In genomic region chr17:72972263-72972951, GRCh38 we compare ENCODE assay signal across 1 cellular context.
TF ChIP-seq lines count a peak whose summit lies in the region.

No MANE protein-coding gene starts in this region.

TF ChIP-seq in HepG2, 621 proteins besides CTCF, POLR2A, EP300 and RAD21 (continued from another document and continues in another):
- TF ChIP-seq ZNF746 (CRISPR knock-in tag; IDR thresholded peaks at IDR 0.05): peak; percentile 74; the same call in 1 of the 2 replicates
- TF ChIP-seq FOXA3 (CRISPR knock-in tag; IDR thresholded peaks at IDR 0.05): peak; percentile 80
- TF ChIP-seq SATB2 (CRISPR knock-in tag; IDR thresholded peaks at IDR 0.05): peak; percentile 67; the same call in 1 of the 2 replicates
- TF ChIP-seq ARID3A (IDR thresholded peaks at IDR 0.05; ENCODE audit: low read depth, low read length): peak; percentile 78
- TF ChIP-seq BHLHE40 (IDR thresholded peaks at IDR 0.05; ENCODE audit: low read length): no peak
- TF ChIP-seq RFX1 (IDR thresholded peaks at IDR 0.05): no peak
- TF ChIP-seq PHF5A (CRISPR knock-in tag; IDR thresholded peaks at IDR 0.05; ENCODE audit: low read depth, unreplicated experiment): no peak
- peak; percentile 93 for TF ChIP-seq RCOR2 (CRISPR knock-in tag; IDR thresholded peaks at IDR 0.05)
- TF ChIP-seq ZNF761 (CRISPR knock-in tag; conservative IDR thresholded peaks at IDR 0.05): no peak
- 0 out of 2 replicates have a peak, but pooled peaks have one; percentile 20 for TF ChIP-seq PHF21A (CRISPR knock-in tag; IDR thresholded peaks at IDR 0.05)
- no peak for TF ChIP-seq MTF2 (CRISPR knock-in tag; IDR thresholded peaks at IDR 0.05; ENCODE audit: borderline replicate concordance)
- no peak for TF ChIP-seq AGO1 (IDR thresholded peaks at IDR 0.05; ENCODE audit: low read depth, low read length, poor library complexity, severe bottlenecking)
- TF ChIP-seq SOX6 (IDR thresholded peaks at IDR 0.05): no peak
- TF ChIP-seq SOX6 (CRISPR knock-in tag; IDR thresholded peaks at IDR 0.05): peak; percentile 93
- TF ChIP-seq RXRB (CRISPR knock-in tag; IDR thresholded peaks at IDR 0.05; ENCODE audit: borderline replicate concordance): peak; percentile 55
- TF ChIP-seq ZNF710 (CRISPR knock-in tag; IDR thresholded peaks at IDR 0.05; ENCODE audit: borderline replicate concordance): 0 out of 2 replicates have a peak, but pooled peaks have one; percentile 19
- no peak for TF ChIP-seq ZHX2 (IDR thresholded peaks at IDR 0.05; ENCODE audit: low read depth)
- TF ChIP-seq ZHX2 (CRISPR knock-in tag; IDR thresholded peaks at IDR 0.05; ENCODE audit: borderline replicate concordance): no peak
- no peak for TF ChIP-seq MNT (IDR thresholded peaks at IDR 0.05)
- TF ChIP-seq STAT5B (CRISPR knock-in tag; IDR thresholded peaks at IDR 0.05): no peak
- no peak for TF ChIP-seq RNF2 (conservative IDR thresholded peaks at IDR 0.05; ENCODE audit: low read depth)
- no peak for TF ChIP-seq RFXAP (CRISPR knock-in tag; IDR thresholded peaks at IDR 0.05; ENCODE audit: borderline replicate concordance)
- 0 out of 2 replicates have a peak, but pooled peaks have one; percentile 29 for TF ChIP-seq MED1 (CRISPR knock-in tag; IDR thresholded peaks at IDR 0.05)
- TF ChIP-seq CHD2 (IDR thresholded peaks at IDR 0.05; ENCODE audit: low read depth, low read length): no peak
- no peak for TF ChIP-seq MIER2 (CRISPR knock-in tag; IDR thresholded peaks at IDR 0.05)
- TF ChIP-seq DMAP1 (CRISPR knock-in tag; IDR thresholded peaks at IDR 0.05): no peak
- peak; percentile 90 for TF ChIP-seq HDAC1 (CRISPR knock-in tag; IDR thresholded peaks at IDR 0.05)
- TF ChIP-seq ZNF432 (CRISPR knock-in tag; IDR thresholded peaks at IDR 0.05; ENCODE audit: borderline replicate concordance): no peak
- no peak for TF ChIP-seq TSC22D2 (CRISPR knock-in tag; IDR thresholded peaks at IDR 0.05; ENCODE audit: borderline replicate concordance)
- TF ChIP-seq ZNF782 (CRISPR knock-in tag; IDR thresholded peaks at IDR 0.05; ENCODE audit: borderline replicate concordance): no peak
- 0 out of 2 replicates have a peak, but pooled peaks have one; percentile 43 for TF ChIP-seq ZNF318 (CRISPR knock-in tag; IDR thresholded peaks at IDR 0.05)
- no peak for TF ChIP-seq GMEB2 (CRISPR knock-in tag; IDR thresholded peaks at IDR 0.05; ENCODE audit: low read depth)
- no peak for TF ChIP-seq SMARCE1 (IDR thresholded peaks at IDR 0.05; ENCODE audit: borderline replicate concordance)
- no peak for TF ChIP-seq ZNF253 (CRISPR knock-in tag; IDR thresholded peaks at IDR 0.05; ENCODE audit: borderline replicate concordance)
- no peak for TF ChIP-seq ZNF382 (CRISPR knock-in tag; IDR thresholded peaks at IDR 0.05; ENCODE audit: borderline replicate concordance)
- TF ChIP-seq ZBTB25 (CRISPR knock-in tag; IDR thresholded peaks at IDR 0.05): 0 out of 2 replicates have a peak, but pooled peaks have one; percentile 42
- TF ChIP-seq ZNF607 (CRISPR knock-in tag; IDR thresholded peaks at IDR 0.05; ENCODE audit: borderline replicate concordance): no peak
- no peak for TF ChIP-seq MBNL3 (CRISPR knock-in tag; conservative IDR thresholded peaks at IDR 0.05)
